ENCODE assay signal across 1 cellular context in the genomic region with DNA sequence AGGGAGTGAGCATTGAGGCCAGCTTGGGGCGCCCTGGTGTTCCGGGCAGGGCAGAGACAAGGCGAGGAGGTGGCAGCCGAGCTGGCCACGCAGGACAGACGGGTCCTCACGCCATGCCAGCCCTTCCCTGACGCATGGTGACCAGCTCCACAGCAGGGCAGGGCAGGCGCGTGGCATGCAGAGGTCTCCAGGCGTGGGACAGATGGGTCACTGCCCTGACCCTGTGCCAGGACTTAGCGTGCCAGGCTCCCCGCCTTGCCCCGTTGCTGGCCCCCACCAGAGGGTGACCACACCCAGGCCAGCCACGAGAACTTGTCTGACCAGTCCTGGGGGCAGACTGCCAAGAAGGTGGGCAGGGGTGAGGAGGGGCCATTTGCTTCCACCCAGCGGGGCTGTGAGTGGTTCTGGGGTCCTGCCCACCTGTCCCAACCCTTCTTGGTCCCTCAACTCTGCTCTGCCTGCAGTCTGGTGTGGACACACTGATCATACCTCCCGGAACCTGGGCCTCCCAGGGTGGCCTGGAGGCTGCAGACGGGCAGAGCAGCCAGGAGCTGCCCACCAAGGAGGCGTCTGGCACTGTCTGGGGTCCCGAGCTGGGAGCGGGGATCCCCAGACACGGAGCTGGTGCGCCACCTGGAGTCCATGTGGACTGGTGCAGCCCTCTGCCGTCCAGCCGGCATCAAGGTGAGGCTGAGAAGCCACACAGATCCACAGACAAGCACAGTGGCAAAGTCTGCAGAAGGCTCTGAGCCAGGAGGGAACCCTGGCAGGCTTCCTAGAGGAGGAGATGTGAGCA.
TF ChIP-seq lines count a peak whose summit lies in the region.

A gene (plus strand): TSS at position 446 of the 796 bp plus-strand sequence. CDS start 834 bp downstream, outside the sequence.

TF ChIP-seq in HepG2, 621 proteins besides CTCF, POLR2A, EP300 and RAD21 (continued from another document and continues in another):
- TF ChIP-seq, protein P1, sequence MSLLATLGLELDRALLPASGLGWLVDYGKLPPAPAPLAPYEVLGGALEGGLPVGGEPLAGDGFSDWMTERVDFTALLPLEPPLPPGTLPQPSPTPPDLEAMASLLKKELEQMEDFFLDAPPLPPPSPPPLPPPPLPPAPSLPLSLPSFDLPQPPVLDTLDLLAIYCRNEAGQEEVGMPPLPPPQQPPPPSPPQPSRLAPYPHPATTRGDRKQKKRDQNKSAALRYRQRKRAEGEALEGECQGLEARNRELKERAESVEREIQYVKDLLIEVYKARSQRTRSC (CRISPR knock-in tag; IDR thresholded peaks at IDR 0.05; ENCODE audit: low read depth), result no peak
- TF ChIP-seq TCF7L2 (IDR thresholded peaks at IDR 0.05; ENCODE audit: low read depth, low read length) (no peak), KDM4B (CRISPR knock-in tag; IDR thresholded peaks at IDR 0.05) (0 out of 2 replicates have a peak, but pooled peaks have one; percentile 49), ZFY (CRISPR knock-in tag; IDR thresholded peaks at IDR 0.05) (peak; percentile 20; the same call in 1 of the 2 replicates), ZEB1 (IDR thresholded peaks at IDR 0.05; ENCODE audit: insufficient replicate concordance, low read depth) (no peak), BCL6 (CRISPR knock-in tag; IDR thresholded peaks at IDR 0.05) (no peak), MXI1 (IDR thresholded peaks at IDR 0.05; ENCODE audit: borderline replicate concordance, low read depth, low read length) (peak; percentile 44; the same call in 1 of the 3 replicates), GTF2F1 (IDR thresholded peaks at IDR 0.05; ENCODE audit: low read length) (no peak), GLI4 (CRISPR knock-in tag; IDR thresholded peaks at IDR 0.05; ENCODE audit: borderline replicate concordance) (no peak), SMYD3 (CRISPR knock-in tag; IDR thresholded peaks at IDR 0.05) (no peak), ZNF790 (CRISPR knock-in tag; IDR thresholded peaks at IDR 0.05; ENCODE audit: borderline replicate concordance) (no peak), KLF16 (CRISPR knock-in tag; IDR thresholded peaks at IDR 0.05) (no peak), HDAC2 (CRISPR knock-in tag; IDR thresholded peaks at IDR 0.05) (peak; percentile 43; the same call in 1 of the 2 replicates), ZNF615 (CRISPR knock-in tag; IDR thresholded peaks at IDR 0.05; ENCODE audit: borderline replicate concordance) (no peak), ZNF136 (CRISPR knock-in tag; IDR thresholded peaks at IDR 0.05; ENCODE audit: low read depth) (no peak), ZNF776 (CRISPR knock-in tag; IDR thresholded peaks at IDR 0.05) (no peak), ETV5 (CRISPR knock-in tag; IDR thresholded peaks at IDR 0.05; ENCODE audit: borderline replicate concordance) (peak; percentile 2; the same call in 1 of the 2 replicates), KLF6 (CRISPR knock-in tag; IDR thresholded peaks at IDR 0.05) (no peak)
- TF ChIP-seq, protein P2, sequence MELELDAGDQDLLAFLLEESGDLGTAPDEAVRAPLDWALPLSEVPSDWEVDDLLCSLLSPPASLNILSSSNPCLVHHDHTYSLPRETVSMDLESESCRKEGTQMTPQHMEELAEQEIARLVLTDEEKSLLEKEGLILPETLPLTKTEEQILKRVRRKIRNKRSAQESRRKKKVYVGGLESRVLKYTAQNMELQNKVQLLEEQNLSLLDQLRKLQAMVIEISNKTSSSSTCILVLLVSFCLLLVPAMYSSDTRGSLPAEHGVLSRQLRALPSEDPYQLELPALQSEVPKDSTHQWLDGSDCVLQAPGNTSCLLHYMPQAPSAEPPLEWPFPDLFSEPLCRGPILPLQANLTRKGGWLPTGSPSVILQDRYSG (CRISPR knock-in tag; IDR thresholded peaks at IDR 0.05), result no peak
- TF ChIP-seq, protein P3, sequence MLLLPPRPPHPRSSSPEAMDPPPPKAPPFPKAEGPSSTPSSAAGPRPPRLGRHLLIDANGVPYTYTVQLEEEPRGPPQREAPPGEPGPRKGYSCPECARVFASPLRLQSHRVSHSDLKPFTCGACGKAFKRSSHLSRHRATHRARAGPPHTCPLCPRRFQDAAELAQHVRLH (CRISPR knock-in tag; IDR thresholded peaks at IDR 0.05; ENCODE audit: borderline replicate concordance, low read depth), result peak; percentile 61; the same call in 1 of the 2 replicates
- TF ChIP-seq, protein P4, sequence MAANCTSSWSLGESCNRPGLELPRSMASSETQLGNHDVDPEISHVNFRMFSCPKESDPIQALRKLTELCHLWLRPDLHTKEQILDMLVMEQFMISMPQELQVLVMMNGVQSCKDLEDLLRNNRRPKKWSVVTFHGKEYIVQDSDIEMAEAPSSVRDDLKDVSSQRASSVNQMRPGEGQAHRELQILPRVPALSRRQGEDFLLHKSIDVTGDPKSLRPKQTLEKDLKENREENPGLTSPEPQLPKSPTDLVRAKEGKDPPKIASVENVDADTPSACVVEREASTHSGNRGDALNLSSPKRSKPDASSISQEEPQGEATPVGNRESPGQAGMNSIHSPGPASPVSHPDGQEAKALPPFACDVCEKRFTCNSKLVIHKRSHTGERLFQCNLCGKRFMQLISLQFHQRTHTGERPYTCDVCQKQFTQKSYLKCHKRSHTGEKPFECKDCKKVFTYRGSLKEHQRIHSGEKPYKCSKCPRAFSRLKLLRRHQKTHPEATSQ (CRISPR knock-in tag; IDR thresholded peaks at IDR 0.05; ENCODE audit: borderline replicate concordance), result no peak
- TF ChIP-seq, protein P5, sequence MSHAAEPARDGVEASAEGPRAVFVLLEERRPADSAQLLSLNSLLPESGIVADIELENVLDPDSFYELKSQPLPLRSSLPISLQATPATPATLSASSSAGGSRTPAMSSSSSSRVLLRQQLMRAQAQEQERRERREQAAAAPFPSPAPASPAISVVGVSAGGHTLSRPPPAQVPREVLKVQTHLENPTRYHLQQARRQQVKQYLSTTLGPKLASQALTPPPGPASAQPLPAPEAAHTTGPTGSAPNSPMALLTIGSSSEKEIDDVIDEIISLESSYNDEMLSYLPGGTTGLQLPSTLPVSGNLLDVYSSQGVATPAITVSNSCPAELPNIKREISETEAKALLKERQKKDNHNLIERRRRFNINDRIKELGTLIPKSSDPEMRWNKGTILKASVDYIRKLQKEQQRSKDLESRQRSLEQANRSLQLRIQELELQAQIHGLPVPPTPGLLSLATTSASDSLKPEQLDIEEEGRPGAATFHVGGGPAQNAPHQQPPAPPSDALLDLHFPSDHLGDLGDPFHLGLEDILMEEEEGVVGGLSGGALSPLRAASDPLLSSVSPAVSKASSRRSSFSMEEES (CRISPR knock-in tag; IDR thresholded peaks at IDR 0.05), result 0 out of 2 replicates have a peak, but pooled peaks have one; percentile 15
- TF ChIP-seq, protein P6, sequence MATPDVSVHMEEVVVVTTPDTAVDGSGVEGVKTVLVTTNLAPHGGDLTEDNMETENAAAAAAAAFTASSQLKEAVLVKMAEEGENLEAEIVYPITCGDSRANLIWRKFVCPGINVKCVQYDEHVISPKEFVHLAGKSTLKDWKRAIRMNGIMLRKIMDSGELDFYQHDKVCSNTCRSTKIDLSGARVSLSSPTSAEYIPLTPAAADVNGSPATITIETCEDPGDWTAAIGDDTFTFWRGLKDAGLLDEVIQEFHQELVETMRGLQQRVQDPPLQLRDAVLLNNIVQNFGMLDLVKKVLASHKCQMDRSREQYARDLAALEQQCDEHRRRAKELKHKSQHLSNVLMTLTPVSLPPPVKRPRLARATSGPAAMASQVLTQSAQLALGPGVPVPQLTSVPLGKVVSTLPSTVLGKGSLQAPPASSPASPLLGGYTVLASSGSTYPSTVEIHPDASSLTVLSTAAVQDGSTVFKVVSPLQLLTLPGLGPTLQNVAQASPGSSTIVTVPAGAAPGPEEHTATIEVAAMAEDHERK (CRISPR knock-in tag; IDR thresholded peaks at IDR 0.05; ENCODE audit: low read depth), result no peak
- TF ChIP-seq, protein P7, sequence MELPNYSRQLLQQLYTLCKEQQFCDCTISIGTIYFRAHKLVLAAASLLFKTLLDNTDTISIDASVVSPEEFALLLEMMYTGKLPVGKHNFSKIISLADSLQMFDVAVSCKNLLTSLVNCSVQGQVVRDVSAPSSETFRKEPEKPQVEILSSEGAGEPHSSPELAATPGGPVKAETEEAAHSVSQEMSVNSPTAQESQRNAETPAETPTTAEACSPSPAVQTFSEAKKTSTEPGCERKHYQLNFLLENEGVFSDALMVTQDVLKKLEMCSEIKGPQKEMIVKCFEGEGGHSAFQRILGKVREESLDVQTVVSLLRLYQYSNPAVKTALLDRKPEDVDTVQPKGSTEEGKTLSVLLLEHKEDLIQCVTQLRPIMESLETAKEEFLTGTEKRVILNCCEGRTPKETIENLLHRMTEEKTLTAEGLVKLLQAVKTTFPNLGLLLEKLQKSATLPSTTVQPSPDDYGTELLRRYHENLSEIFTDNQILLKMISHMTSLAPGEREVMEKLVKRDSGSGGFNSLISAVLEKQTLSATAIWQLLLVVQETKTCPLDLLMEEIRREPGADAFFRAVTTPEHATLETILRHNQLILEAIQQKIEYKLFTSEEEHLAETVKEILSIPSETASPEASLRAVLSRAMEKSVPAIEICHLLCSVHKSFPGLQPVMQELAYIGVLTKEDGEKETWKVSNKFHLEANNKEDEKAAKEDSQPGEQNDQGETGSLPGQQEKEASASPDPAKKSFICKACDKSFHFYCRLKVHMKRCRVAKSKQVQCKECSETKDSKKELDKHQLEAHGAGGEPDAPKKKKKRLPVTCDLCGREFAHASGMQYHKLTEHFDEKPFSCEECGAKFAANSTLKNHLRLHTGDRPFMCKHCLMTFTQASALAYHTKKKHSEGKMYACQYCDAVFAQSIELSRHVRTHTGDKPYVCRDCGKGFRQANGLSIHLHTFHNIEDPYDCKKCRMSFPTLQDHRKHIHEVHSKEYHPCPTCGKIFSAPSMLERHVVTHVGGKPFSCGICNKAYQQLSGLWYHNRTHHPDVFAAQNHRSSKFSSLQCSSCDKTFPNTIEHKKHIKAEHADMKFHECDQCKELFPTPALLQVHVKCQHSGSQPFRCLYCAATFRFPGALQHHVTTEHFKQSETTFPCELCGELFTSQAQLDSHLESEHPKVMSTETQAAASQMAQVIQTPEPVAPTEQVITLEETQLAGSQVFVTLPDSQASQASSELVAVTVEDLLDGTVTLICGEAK (IDR thresholded peaks at IDR 0.05), result no peak
- TF ChIP-seq, protein P7 (CRISPR knock-in tag; IDR thresholded peaks at IDR 0.05), result no peak
- TF ChIP-seq, protein P8, sequence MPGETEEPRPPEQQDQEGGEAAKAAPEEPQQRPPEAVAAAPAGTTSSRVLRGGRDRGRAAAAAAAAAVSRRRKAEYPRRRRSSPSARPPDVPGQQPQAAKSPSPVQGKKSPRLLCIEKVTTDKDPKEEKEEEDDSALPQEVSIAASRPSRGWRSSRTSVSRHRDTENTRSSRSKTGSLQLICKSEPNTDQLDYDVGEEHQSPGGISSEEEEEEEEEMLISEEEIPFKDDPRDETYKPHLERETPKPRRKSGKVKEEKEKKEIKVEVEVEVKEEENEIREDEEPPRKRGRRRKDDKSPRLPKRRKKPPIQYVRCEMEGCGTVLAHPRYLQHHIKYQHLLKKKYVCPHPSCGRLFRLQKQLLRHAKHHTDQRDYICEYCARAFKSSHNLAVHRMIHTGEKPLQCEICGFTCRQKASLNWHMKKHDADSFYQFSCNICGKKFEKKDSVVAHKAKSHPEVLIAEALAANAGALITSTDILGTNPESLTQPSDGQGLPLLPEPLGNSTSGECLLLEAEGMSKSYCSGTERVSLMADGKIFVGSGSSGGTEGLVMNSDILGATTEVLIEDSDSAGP (CRISPR knock-in tag; IDR thresholded peaks at IDR 0.05; ENCODE audit: borderline replicate concordance), result peak; percentile 49; the same call in 1 of the 2 replicates
- TF ChIP-seq, protein P9, sequence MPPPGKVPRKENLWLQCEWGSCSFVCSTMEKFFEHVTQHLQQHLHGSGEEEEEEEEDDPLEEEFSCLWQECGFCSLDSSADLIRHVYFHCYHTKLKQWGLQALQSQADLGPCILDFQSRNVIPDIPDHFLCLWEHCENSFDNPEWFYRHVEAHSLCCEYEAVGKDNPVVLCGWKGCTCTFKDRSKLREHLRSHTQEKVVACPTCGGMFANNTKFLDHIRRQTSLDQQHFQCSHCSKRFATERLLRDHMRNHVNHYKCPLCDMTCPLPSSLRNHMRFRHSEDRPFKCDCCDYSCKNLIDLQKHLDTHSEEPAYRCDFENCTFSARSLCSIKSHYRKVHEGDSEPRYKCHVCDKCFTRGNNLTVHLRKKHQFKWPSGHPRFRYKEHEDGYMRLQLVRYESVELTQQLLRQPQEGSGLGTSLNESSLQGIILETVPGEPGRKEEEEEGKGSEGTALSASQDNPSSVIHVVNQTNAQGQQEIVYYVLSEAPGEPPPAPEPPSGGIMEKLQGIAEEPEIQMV (CRISPR knock-in tag; IDR thresholded peaks at IDR 0.05; ENCODE audit: low read depth), result no peak
